Comparison of ENCODE assay signal across 8 cellular contexts in the genomic region with DNA sequence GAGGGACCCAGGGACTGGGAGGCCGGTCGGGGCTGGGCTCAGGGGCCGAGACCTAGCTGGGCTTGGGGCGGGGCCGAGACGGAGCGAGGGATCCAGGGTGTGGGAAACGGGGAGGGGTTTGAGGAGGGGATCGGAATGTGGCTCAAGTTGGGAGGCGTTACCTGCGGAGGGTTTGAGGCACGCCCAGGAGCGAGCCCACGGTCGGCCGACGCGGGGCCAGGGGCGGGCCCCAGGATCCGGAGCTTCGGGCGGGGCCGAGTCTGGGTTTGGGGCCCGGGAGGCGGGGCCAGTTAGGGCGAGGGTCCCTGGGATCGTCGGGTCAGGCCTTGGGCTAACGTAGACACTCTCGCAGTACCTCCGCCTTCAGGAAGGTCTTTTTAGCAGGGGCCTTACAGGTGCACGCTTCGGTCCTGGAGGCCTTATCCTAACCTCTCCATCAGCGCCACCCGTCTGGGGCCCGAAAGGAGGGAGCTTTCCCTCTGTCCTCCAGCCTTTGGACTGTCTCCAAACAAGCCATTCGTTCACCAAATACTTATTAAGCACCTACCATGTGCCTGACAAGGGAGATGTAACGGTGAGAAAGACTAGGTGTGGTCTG.
DNase-seq lines count a peak whose midpoint lies in the region; ATAC-seq and TF ChIP-seq lines count a peak whose summit lies in the region.
"Not testable (repeated sequence)": the region's sequence is repeated elsewhere in the genome, so short reads cannot be mapped to it uniquely, and the experiment has no call there.

No MANE protein-coding gene starts in this region.

- H3K27me3 Mint-ChIP-seq in stimulated activated naive B cell treated with anti-CD40 and anti-IgM and Interleukin-4, amounts not matched to agents 10 μg/mL and 1 μg/mL and 100 μg/mL, for 72 hours, result not testable (repeated sequence)

- H3K27me3 ChIP-seq in GM23248 (replicated peaks; ENCODE audit: insufficient read depth); SJCRH30: not testable (repeated sequence)

- H3K9me3 Mint-ChIP-seq in stimulated activated naive B cell treated with anti-CD40 and anti-IgM and Interleukin-4, amounts not matched to agents 10 μg/mL and 1 μg/mL and 100 μg/mL, for 72 hours, result not testable (repeated sequence)

- TF ChIP-seq CTCF in C4-2B (conservative IDR thresholded peaks at IDR 0.05); fibroblast of the aortic adventitia (IDR thresholded peaks at IDR 0.05; ENCODE audit: insufficient read depth, low read length): not testable (repeated sequence)

- H3K79me2 ChIP-seq in GM23248 (ENCODE audit: insufficient read depth), result not testable (repeated sequence)

- peaks cover 0 to 20% of the 10 kb centered on the region in 2 donors for H3K36me3 Mint-ChIP-seq in stimulated activated naive B cell treated with anti-CD40 and anti-IgM and Interleukin-4, amounts not matched to agents 10 μg/mL and 1 μg/mL and 100 μg/mL, for 72 hours

- peak overlapping the region; percentile 98 to 99 for H3K4me3 Mint-ChIP-seq in stimulated activated naive B cell treated with anti-CD40 and anti-IgM and Interleukin-4, amounts not matched to agents 10 μg/mL and 1 μg/mL and 100 μg/mL, for 72 hours

- in situ Hi-C loops in GM23248 (cut with MboI), result not testable (repeated sequence)

- peak overlapping the region; percentile 66 for H3K27ac ChIP-seq in C4-2B
- peak overlapping the region; percentile 69 for H3K27ac ChIP-seq in GM23248
- peak overlapping the region; percentile 100 for H3K27ac ChIP-seq in SJCRH30

- peak overlapping the region; percentile 36 for H3K4me2 ChIP-seq in GM23248 (ENCODE audit: unreplicated experiment)

- H3K27ac Mint-ChIP-seq in stimulated activated naive B cell treated with anti-CD40 and anti-IgM and Interleukin-4, amounts not matched to agents 10 μg/mL and 1 μg/mL and 100 μg/mL, for 72 hours, result peak overlapping the region; percentile 99

- H2AFZ ChIP-seq in GM23248, result peak overlapping the region; percentile 79

- H3F3A ChIP-seq in GM23248 (ENCODE audit: insufficient read depth), result peaks cover 12% of the 10 kb centered on the region

- not testable (repeated sequence) for H3K36me3 ChIP-seq in GM23248 (ENCODE audit: low read depth); SJCRH30

- DNase-seq in GM23248, result peak; percentile 68
- peak; percentile 71 for DNase-seq in NCI-H1105 treated with DMSO at 0.1 percent for 48 hours (lab: John Stamatoyannopoulos, UW)
- peak in 1 of 2 experiments; percentile 82 for DNase-seq in SJCRH30
- DNase-seq in amniotic stem cell (lab: John Stamatoyannopoulos, UW), result peak; percentile 59
- DNase-seq in fibroblast of the aortic adventitia (ENCODE audit: low read depth); stimulated activated naive B cell treated with anti-CD40 and anti-IgM and Interleukin-4, amounts not matched to agents 10 μg/mL and 1 μg/mL and 100 μg/mL, for 72 hours: not testable (repeated sequence)
- DNase-seq in middle frontal gyrus (ENCODE audit: extremely low spot score, low spot score), result peak; percentile 5

- not testable (repeated sequence) for ATAC-seq in stimulated activated naive B cell treated with anti-CD40 and anti-IgM and Interleukin-4, amounts not matched to agents 10 μg/mL and 1 μg/mL and 100 μg/mL, for 72 hours (replicated peaks)

- not testable (repeated sequence) for H4K20me1 ChIP-seq in GM23248 (ENCODE audit: insufficient read depth)

- peak overlapping the region; percentile 66 for H3K9ac ChIP-seq in GM23248

- H3K4me1 Mint-ChIP-seq in stimulated activated naive B cell treated with anti-CD40 and anti-IgM and Interleukin-4, amounts not matched to agents 10 μg/mL and 1 μg/mL and 100 μg/mL, for 72 hours, result peaks cover 6 to 12% of the 10 kb centered on the region in 2 donors

- H3K9me2 ChIP-seq in GM23248 (ENCODE audit: insufficient read depth), result not testable (repeated sequence)

- 6 to 13% methylated on average over 10 to 29 of the region's 38 CpGs for WGBS in GM23248 (ENCODE audit: low coverage in 1 of 2, low lambda C conversion rate in 2 of 2, missing lambda C conversion rate in 2 of 2), 2 experiments

- H3K4me1 ChIP-seq in GM23248 (ENCODE audit: insufficient read depth) (peaks cover 16% of the 10 kb centered on the region), SJCRH30 (peaks cover 18% of the 10 kb centered on the region; the same call in 1 of the 2 replicates)

- H3K4me3 ChIP-seq in GM23248 (peak overlapping the region; percentile 70), SJCRH30 (peak overlapping the region; percentile 98), fibroblast of the aortic adventitia (ENCODE audit: low read depth, low read length) (peak overlapping the region; percentile 68)

- not testable (repeated sequence) for H3K9me3 ChIP-seq in GM23248 (ENCODE audit: low read depth); SJCRH30 (replicated peaks)
